In genomic region chr16:69833357-69833781, GRCh38 we compare ENCODE assay signal across 11 cellular contexts.
DNase-seq lines count a peak whose midpoint lies in the region; ATAC-seq and TF ChIP-seq lines count a peak whose summit lies in the region.
"Had no signal": no experiment of that assay in that cellular context is flagged by ENCODE, and none has a peak within 500 bp of the region (broad histone marks: within the 10 kb centered on the region; RNA-seq: fewer than 3 reads in every experiment).

No MANE protein-coding gene starts in this region.

- H3K27ac Mint-ChIP-seq in endodermal cell, result peak overlapping the region; percentile 38
- peak overlapping the region; percentile 76 for H3K27ac Mint-ChIP-seq in nephron progenitor cell
- no peak overlapping the region for H3K27ac Mint-ChIP-seq in activated T-cell treated with anti-CD3 and anti-CD28 coated beads, Interleukin-2, amount 50 U/mL, for 24 hours

- no peaks in the 10 kb centered on the region for H3K36me3 ChIP-seq in BE2C
- no peaks in the 10 kb centered on the region for H3K36me3 ChIP-seq in endodermal cell (ENCODE audit: control insufficient read depth, insufficient read depth, low read length)

- H3K4me3 Mint-ChIP-seq in endodermal cell, result no peak overlapping the region
- H3K4me3 Mint-ChIP-seq in nephron progenitor cell, result no peak overlapping the region
- H3K4me3 Mint-ChIP-seq in activated T-cell treated with anti-CD3 and anti-CD28 coated beads, Interleukin-2, amount 50 U/mL, for 24 hours, result no peak overlapping the region

- no peaks in the 10 kb centered on the region for H3K27me3 Mint-ChIP-seq in endodermal cell (ENCODE audit: insufficient read depth)
- peaks cover 6% of the 10 kb centered on the region for H3K27me3 Mint-ChIP-seq in nephron progenitor cell (ENCODE audit: low read depth, poor library complexity)
- no peaks in the 10 kb centered on the region for H3K27me3 Mint-ChIP-seq in activated T-cell treated with anti-CD3 and anti-CD28 coated beads, Interleukin-2, amount 50 U/mL, for 24 hours

- H3K4me1 Mint-ChIP-seq in endodermal cell, result peaks cover 18% of the 10 kb centered on the region
- peaks cover 64% of the 10 kb centered on the region for H3K4me1 Mint-ChIP-seq in nephron progenitor cell
- H3K4me1 Mint-ChIP-seq in activated T-cell treated with anti-CD3 and anti-CD28 coated beads, Interleukin-2, amount 50 U/mL, for 24 hours (ENCODE audit: low read depth), result peaks cover 8% of the 10 kb centered on the region

- H3K4me3 ChIP-seq in BE2C (ENCODE audit: low read depth, low read length) (no peak overlapping the region), endodermal cell (ENCODE audit: low read length) (no peak overlapping the region)

- ATAC-seq in HG02759 (IDR thresholded peaks at IDR 0.05; ENCODE audit: unreplicated experiment), result no peak

- H3K9me3 Mint-ChIP-seq in endodermal cell (no peaks in the 10 kb centered on the region), nephron progenitor cell (no peaks in the 10 kb centered on the region)
- no peaks in the 10 kb centered on the region for H3K9me3 Mint-ChIP-seq in activated T-cell treated with anti-CD3 and anti-CD28 coated beads, Interleukin-2, amount 50 U/mL, for 24 hours

- H3K9me3 ChIP-seq in BE2C (no peaks in the 10 kb centered on the region), endodermal cell (ENCODE audit: control insufficient read depth, low read length) (no peaks in the 10 kb centered on the region)

- no peak for TF ChIP-seq CTCF in BE2C (IDR thresholded peaks at IDR 0.05; ENCODE audit: low read depth, low read length)
- TF ChIP-seq CTCF in endodermal cell (conservative IDR thresholded peaks at IDR 0.05), result no peak
- no peak for TF ChIP-seq CTCF in nephron progenitor cell (IDR thresholded peaks at IDR 0.05)

- 84% methylated on average over 2 of the region's 2 CpGs; no CpG with 5 or more reads in 1 of the 2 experiments for WGBS in endodermal cell (ENCODE audit: insufficient coverage in 1 of 2, insufficient read length in 1 of 2), 2 experiments

- DNase-seq in BE2C, result peak; percentile 60
- DNase-seq in NCI-H2171 treated with DMSO at 0.1 percent for 48 hours (lab: John Stamatoyannopoulos, UW), result peak; percentile 81
- DNase-seq in endodermal cell, result no peak
- DNase-seq in nephron progenitor cell, result no peak
- no peak for DNase-seq in RKO (ENCODE audit: low spot score)
- DNase-seq in stimulated activated CD4-positive, alpha-beta T cell treated with anti-CD3 and anti-CD28 coated beads, Interleukin-2, amount 100 ng/mL, for 24 hours, result no peak
- DNase-seq in activated T-cell treated with anti-CD3 and anti-CD28 coated beads, Interleukin-2, amount 50 U/mL, for 24 hours, result no peak
- DNase-seq: central memory CD4-positive, alpha-beta T cell; KBM-7; mammary epithelial cell had no signal

- H3K27ac ChIP-seq in endodermal cell (ENCODE audit: low read depth, low read length), result no peak overlapping the region

- H3K36me3 Mint-ChIP-seq in endodermal cell (ENCODE audit: low read depth), result peaks cover 5% of the 10 kb centered on the region
- peaks cover 11% of the 10 kb centered on the region for H3K36me3 Mint-ChIP-seq in nephron progenitor cell (ENCODE audit: low read depth)
- H3K36me3 Mint-ChIP-seq in activated T-cell treated with anti-CD3 and anti-CD28 coated beads, Interleukin-2, amount 50 U/mL, for 24 hours (ENCODE audit: low read depth), result peaks cover 24% of the 10 kb centered on the region

- no peak overlapping the region for H3K9ac ChIP-seq in endodermal cell (ENCODE audit: extremely low read depth, low read length, poor library complexity, severe bottlenecking)

- H3K4me1 ChIP-seq in BE2C (peaks cover 10% of the 10 kb centered on the region), endodermal cell (ENCODE audit: control insufficient read depth, insufficient read depth, low read length) (no peaks in the 10 kb centered on the region)

- H3K27me3 ChIP-seq in BE2C (no peaks in the 10 kb centered on the region), endodermal cell (ENCODE audit: control insufficient read depth, insufficient read depth, low read length, poor library complexity, severe bottlenecking) (no peaks in the 10 kb centered on the region)

Comparison
In these comparisons a context has a peak if more than half of its experiments do, and no peak if none do; other contexts are left out.
1. DNase-seq: peak in BE2C (single experiment) and NCI-H2171 treated with DMSO at 0.1 percent for 48 hours (single experiment); none in endodermal cell (single experiment), nephron progenitor cell (single experiment), RKO (single experiment), stimulated activated CD4-positive, alpha-beta T cell treated with anti-CD3 and anti-CD28 coated beads, Interleukin-2, amount 100 ng/mL, for 24 hours (0 of 2) and activated T-cell treated with anti-CD3 and anti-CD28 coated beads, Interleukin-2, amount 50 U/mL, for 24 hours (single experiment).